22 cellular contexts compared by ENCODE assay signal in the genomic region with DNA sequence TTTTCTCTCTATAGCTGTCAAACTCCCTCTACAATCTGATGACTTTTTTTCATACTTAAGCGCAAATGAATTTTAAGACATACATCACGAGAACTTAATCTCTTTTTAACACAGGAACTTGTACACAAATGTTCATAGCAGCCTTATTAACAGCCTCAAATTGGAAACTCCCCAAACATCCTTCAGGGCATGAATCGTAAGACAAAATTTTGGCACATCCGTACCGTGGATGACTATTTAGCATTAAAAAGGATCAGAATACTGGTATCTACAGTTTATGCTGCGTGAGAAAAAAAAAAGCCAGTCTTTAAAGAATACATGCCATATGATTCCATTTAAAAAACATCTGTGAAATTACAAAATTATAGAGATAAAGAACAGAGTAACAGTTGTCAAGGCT.
"Had no signal": no experiment of that assay in that cellular context is flagged by ENCODE, and none has a peak within 500 bp of the region (broad histone marks: within the 10 kb centered on the region; RNA-seq: fewer than 3 reads in every experiment).

No MANE protein-coding gene starts in this region.

- H3K4me3 ChIP-seq: body of pancreas, lower lobe of right lung, right lobe of liver, stomach, suprapubic skin, transverse colon had no signal

- H3K9me3 ChIP-seq: body of pancreas, lower lobe of right lung, right lobe of liver, stomach, suprapubic skin, transverse colon had no signal

- H3K27me3 Mint-ChIP-seq: activated naive CD4-positive, alpha-beta T cell treated with anti-CD3 and anti-CD28 coated beads, Interleukin-2, amount 10 ng/mL, durations not matched to agents 7 days and 5 days had no signal

- H3K36me3 ChIP-seq: lower lobe of right lung, right lobe of liver, stomach, suprapubic skin, transverse colon had no signal

- H3K27me3 ChIP-seq: body of pancreas, right lobe of liver, stomach, suprapubic skin, transverse colon had no signal

- ATAC-seq: body of pancreas; left lobe of liver; lower lobe of right lung; right lobe of liver; stimulated activated effector memory CD8-positive, alpha-beta T cell treated with anti-CD3 and anti-CD28 coated beads, Interleukin-12 subunit alpha, Interleukin-12 subunit beta, amount 100 ng/mL, for 72 hours had no signal

- H3K4me1 ChIP-seq: lower lobe of right lung, parathyroid adenoma, right lobe of liver, suprapubic skin had no signal

- H3K27ac Mint-ChIP-seq: activated naive CD4-positive, alpha-beta T cell treated with anti-CD3 and anti-CD28 coated beads, Interleukin-2, amount 10 ng/mL, durations not matched to agents 7 days and 5 days; immature natural killer cell; naive B cell; stimulated activated effector memory CD8-positive, alpha-beta T cell treated with anti-CD3 and anti-CD28 coated beads, Interleukin-12 subunit alpha, Interleukin-12 subunit beta, amount 100 ng/mL, for 72 hours had no signal

- H3K36me3 Mint-ChIP-seq: activated naive CD4-positive, alpha-beta T cell treated with anti-CD3 and anti-CD28 coated beads, Interleukin-2, amount 10 ng/mL, durations not matched to agents 7 days and 5 days; immature natural killer cell; naive B cell; stimulated activated effector memory CD8-positive, alpha-beta T cell treated with anti-CD3 and anti-CD28 coated beads, Interleukin-12 subunit alpha, Interleukin-12 subunit beta, amount 100 ng/mL, for 72 hours had no signal

- DNase-seq: activated CD4-positive, alpha-beta T cell treated with anti-CD3 and anti-CD28 coated beads for 4 hours; activated CD4-positive, alpha-beta T cell treated with anti-CD3 and anti-CD28 coated beads, Interleukin-2, amount 50 U/mL, for 48 hours; activated CD4-positive, CD25-positive, alpha-beta regulatory T cell; activated effector memory CD4-positive, alpha-beta T cell treated with anti-CD3 and anti-CD28 coated beads, Interleukin-2, amount 50 U/mL, for 16 hours; activated naive CD4-positive, alpha-beta T cell treated with anti-CD3 and anti-CD28 coated beads, Interleukin-2, amount 10 ng/mL, durations not matched to agents 7 days and 5 days; body of pancreas; foreskin fibroblast; immature natural killer cell; lower lobe of right lung; mesendoderm; naive B cell; nucleus accumbens; right lobe of liver; small intestine; stimulated activated CD4-positive, alpha-beta T cell treated with anti-CD3 and anti-CD28 coated beads, Interleukin-2, amount 100 ng/mL, for 24 hours; stomach; transverse colon had no signal

- H3K4me3 Mint-ChIP-seq: activated naive CD4-positive, alpha-beta T cell treated with anti-CD3 and anti-CD28 coated beads, Interleukin-2, amount 10 ng/mL, durations not matched to agents 7 days and 5 days; immature natural killer cell; naive B cell; stimulated activated effector memory CD8-positive, alpha-beta T cell treated with anti-CD3 and anti-CD28 coated beads, Interleukin-12 subunit alpha, Interleukin-12 subunit beta, amount 100 ng/mL, for 72 hours had no signal

- H3K27ac ChIP-seq: body of pancreas, epithelial cell of prostate, lower lobe of right lung, parathyroid adenoma, right lobe of liver, suprapubic skin, transverse colon had no signal

- H3K4me1 Mint-ChIP-seq: activated naive CD4-positive, alpha-beta T cell treated with anti-CD3 and anti-CD28 coated beads, Interleukin-2, amount 10 ng/mL, durations not matched to agents 7 days and 5 days; immature natural killer cell; naive B cell; stimulated activated effector memory CD8-positive, alpha-beta T cell treated with anti-CD3 and anti-CD28 coated beads, Interleukin-12 subunit alpha, Interleukin-12 subunit beta, amount 100 ng/mL, for 72 hours had no signal
